8 cellular contexts compared by ENCODE assay signal in genomic region chr17:59963738-59964454, GRCh38. TPM values are rescaled to one million over a fixed set of nuclear protein-coding genes. Genes with fewer than 3 reads are reported as not detected.
DNase-seq lines count a peak whose midpoint lies in the region; ATAC-seq and TF ChIP-seq lines count a peak whose summit lies in the region.

No MANE protein-coding gene starts in this region.

- H2AFZ ChIP-seq in OCI-LY1 (ENCODE audit: low read length) (peak overlapping the region; percentile 31; the same call in 1 of the 2 replicates), neural cell (ENCODE audit: low read depth, low read length) (peak overlapping the region; percentile 85)

- H3K4me2 ChIP-seq in OCI-LY1 (ENCODE audit: low read length) (peak overlapping the region; percentile 84), neural cell (ENCODE audit: low read length) (peak overlapping the region; percentile 68)

- H3K4me1 ChIP-seq in OCI-LY1 (ENCODE audit: insufficient read depth, low read length, severe bottlenecking): peaks cover 20% of the 10 kb centered on the region
- H3K4me1 ChIP-seq in stomach smooth muscle (ENCODE audit: control insufficient read depth, insufficient read depth, low read length): peaks cover 6% of the 10 kb centered on the region

- H3K9me3 ChIP-seq in OCI-LY1 (ENCODE audit: low read length) (no peaks in the 10 kb centered on the region), neural cell (ENCODE audit: low read length) (no peaks in the 10 kb centered on the region), stomach smooth muscle (ENCODE audit: control insufficient read depth in 2 of 2, low read length in 2 of 2) (no peaks in the 10 kb centered on the region)

- H3K9ac ChIP-seq in OCI-LY1 (ENCODE audit: low read length): peak overlapping the region; percentile 85
- peak overlapping the region; percentile 90 for H3K9ac ChIP-seq in neural cell (ENCODE audit: low read length)
- peak overlapping the region; percentile 86 to 96 for H3K9ac ChIP-seq in stomach smooth muscle (ENCODE audit: low read length in 2 of 2)

- H3K4me3 ChIP-seq in OCI-LY1 (ENCODE audit: low read depth, low read length, poor library complexity, severe bottlenecking) (peak overlapping the region; percentile 86), fibroblast of villous mesenchyme (ENCODE audit: low read depth, low read length) (peak overlapping the region; percentile 96), neural cell (ENCODE audit: low read length) (peak overlapping the region; percentile 94), stomach smooth muscle (ENCODE audit: low read length in 2 of 2) (peak overlapping the region; percentile 86 to 91)

- H3K27ac ChIP-seq in OCI-LY1 (ENCODE audit: low read depth, low read length, poor library complexity, severe bottlenecking): peak overlapping the region; percentile 62
- peak overlapping the region; percentile 85 for H3K27ac ChIP-seq in neural cell (ENCODE audit: low read length)
- H3K27ac ChIP-seq in stomach smooth muscle (ENCODE audit: low read length): peak overlapping the region; percentile 87

- no peaks in the 10 kb centered on the region for H3K27me3 ChIP-seq in OCI-LY1 (ENCODE audit: insufficient read depth, low read length)
- no peaks in the 10 kb centered on the region for H3K27me3 ChIP-seq in neural cell (ENCODE audit: insufficient read depth, low read depth, low read length)
- H3K27me3 ChIP-seq in stomach smooth muscle (ENCODE audit: control insufficient read depth in 1 of 2, insufficient read depth in 2 of 2, low read length in 2 of 2): no peaks in the 10 kb centered on the region

- TF ChIP-seq CTCF in OCI-LY1 (IDR thresholded peaks at IDR 0.05; ENCODE audit: low read length) (no peak), fibroblast of villous mesenchyme (IDR thresholded peaks at IDR 0.05; ENCODE audit: insufficient read depth, low read depth, low read length) (no peak), neural cell (IDR thresholded peaks at IDR 0.05; ENCODE audit: poor library complexity, severe bottlenecking) (no peak)

- no peaks in the 10 kb centered on the region for H3F3A ChIP-seq in OCI-LY1 (ENCODE audit: insufficient read depth, low read length)
- no peaks in the 10 kb centered on the region for H3F3A ChIP-seq in neural cell (ENCODE audit: insufficient read depth, low read length, poor library complexity, severe bottlenecking)

- H3K9me2 ChIP-seq in OCI-LY1 (ENCODE audit: low read depth, low read length) (no peaks in the 10 kb centered on the region), neural cell (ENCODE audit: insufficient read depth, low read length) (no peaks in the 10 kb centered on the region)

- ATAC-seq in HG03432 (IDR thresholded peaks at IDR 0.05; ENCODE audit: unreplicated experiment): peak; percentile 45

- TF ChIP-seq EP300 in neural cell (conservative IDR thresholded peaks at IDR 0.05; ENCODE audit: poor library complexity, severe bottlenecking): no peak

- H4K20me1 ChIP-seq in OCI-LY1 (ENCODE audit: insufficient read depth, low read length) (no peaks in the 10 kb centered on the region), neural cell (ENCODE audit: insufficient read depth) (no peaks in the 10 kb centered on the region)

- H3K36me3 ChIP-seq in OCI-LY1 (ENCODE audit: insufficient read depth, low read length) (peaks cover 8% of the 10 kb centered on the region), neural cell (ENCODE audit: insufficient read depth, low read length) (no peaks in the 10 kb centered on the region), stomach smooth muscle (ENCODE audit: control insufficient read depth in 2 of 2, insufficient read depth in 2 of 2, low read length in 2 of 2) (peaks cover 0 to 3% of the 10 kb centered on the region in 2 donors)

- DNase-seq in AG08395 (ENCODE audit: low spot score) (peak; percentile 54), GM19238 (ENCODE audit: insufficient read length, low spot score) (peak; percentile 3), fibroblast of villous mesenchyme (ENCODE audit: low read depth) (peak; percentile 80)
- DNase-seq in activated T-helper 9 cell treated with anti-CD3 and anti-CD28 coated beads, Interleukin-2, amount 50 U/mL, for 16 hours (ENCODE audit: low read depth): peak; percentile 37

- no peak for TF ChIP-seq RAD21 in neural cell (conservative IDR thresholded peaks at IDR 0.05)

- H3K79me2 ChIP-seq in OCI-LY1 (ENCODE audit: insufficient read depth, low read length) (0 out of 2 replicates have a peak, but pooled peaks cover 8% of the 10 kb centered on the region), neural cell (replicated peaks; ENCODE audit: insufficient read depth, low read length) (peaks cover 3% of the 10 kb centered on the region)

TF ChIP-seq in neural cell, 6 proteins besides CTCF, POLR2A, EP300 and RAD21:
- TF ChIP-seq SMC3 (conservative IDR thresholded peaks at IDR 0.05; ENCODE audit: poor library complexity): no peak
- TF ChIP-seq POLR2AphosphoS5 (IDR thresholded peaks at IDR 0.05): no peak
- TF ChIP-seq, protein P1, sequence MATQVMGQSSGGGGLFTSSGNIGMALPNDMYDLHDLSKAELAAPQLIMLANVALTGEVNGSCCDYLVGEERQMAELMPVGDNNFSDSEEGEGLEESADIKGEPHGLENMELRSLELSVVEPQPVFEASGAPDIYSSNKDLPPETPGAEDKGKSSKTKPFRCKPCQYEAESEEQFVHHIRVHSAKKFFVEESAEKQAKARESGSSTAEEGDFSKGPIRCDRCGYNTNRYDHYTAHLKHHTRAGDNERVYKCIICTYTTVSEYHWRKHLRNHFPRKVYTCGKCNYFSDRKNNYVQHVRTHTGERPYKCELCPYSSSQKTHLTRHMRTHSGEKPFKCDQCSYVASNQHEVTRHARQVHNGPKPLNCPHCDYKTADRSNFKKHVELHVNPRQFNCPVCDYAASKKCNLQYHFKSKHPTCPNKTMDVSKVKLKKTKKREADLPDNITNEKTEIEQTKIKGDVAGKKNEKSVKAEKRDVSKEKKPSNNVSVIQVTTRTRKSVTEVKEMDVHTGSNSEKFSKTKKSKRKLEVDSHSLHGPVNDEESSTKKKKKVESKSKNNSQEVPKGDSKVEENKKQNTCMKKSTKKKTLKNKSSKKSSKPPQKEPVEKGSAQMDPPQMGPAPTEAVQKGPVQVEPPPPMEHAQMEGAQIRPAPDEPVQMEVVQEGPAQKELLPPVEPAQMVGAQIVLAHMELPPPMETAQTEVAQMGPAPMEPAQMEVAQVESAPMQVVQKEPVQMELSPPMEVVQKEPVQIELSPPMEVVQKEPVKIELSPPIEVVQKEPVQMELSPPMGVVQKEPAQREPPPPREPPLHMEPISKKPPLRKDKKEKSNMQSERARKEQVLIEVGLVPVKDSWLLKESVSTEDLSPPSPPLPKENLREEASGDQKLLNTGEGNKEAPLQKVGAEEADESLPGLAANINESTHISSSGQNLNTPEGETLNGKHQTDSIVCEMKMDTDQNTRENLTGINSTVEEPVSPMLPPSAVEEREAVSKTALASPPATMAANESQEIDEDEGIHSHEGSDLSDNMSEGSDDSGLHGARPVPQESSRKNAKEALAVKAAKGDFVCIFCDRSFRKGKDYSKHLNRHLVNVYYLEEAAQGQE (IDR thresholded peaks at IDR 0.05; ENCODE audit: borderline replicate concordance): peak; percentile 12

RNA-seq across cellular contexts. Expression of gene RNFT1, which starts 0.6 kb away (rescaled TPM):
- 15.8 and 23.3 TPM in 2 replicates for total RNA-seq in fibroblast of villous mesenchyme
- polyA plus RNA-seq in neural cell: 86.9 and 101 TPM in 2 replicates
- 31.8 and 34.3 TPM in 2 replicates for polyA minus RNA-seq in neural cell

Comparison
In these comparisons a context has a peak if more than half of its experiments do, and no peak if none do; other contexts are left out.
1. Peak in every context shown above with its lines: DNase-seq, ATAC-seq, H3K4me3 ChIP-seq and H3K27ac ChIP-seq.
2. DNase-seq: peak in every context shown above with its lines; median percentile 80 in fibroblast of villous mesenchyme; 54 in AG08395; 37 in activated T-helper 9 cell treated with anti-CD3 and anti-CD28 coated beads, Interleukin-2, amount 50 U/mL, for 16 hours; 3 in GM19238.